ENCODE assay signal across 8 cellular contexts in genomic region chr14:104864267-104865068, GRCh38. TPM values are rescaled to one million over a fixed set of nuclear protein-coding genes. Genes with fewer than 3 reads are reported as not detected.
DNase-seq lines count a peak whose midpoint lies in the region; ATAC-seq, FAIRE-seq and TF ChIP-seq lines count a peak whose summit lies in the region.

No MANE protein-coding gene starts in this region.

- H3K4me3 Mint-ChIP-seq in activated CD8-positive, alpha-beta memory T cell treated with anti-CD3 and anti-CD28 coated beads, Interleukin-2, amount 10 ng/mL, durations not matched to agents 7 days and 5 days = peak overlapping the region; percentile 2

- in situ Hi-C loops in G401 (cut with HindIII; ENCODE audit: low sequenced_read_pairs) = no loop called here

- no peaks in the 10 kb centered on the region for H3K9me3 Mint-ChIP-seq in activated CD8-positive, alpha-beta memory T cell treated with anti-CD3 and anti-CD28 coated beads, Interleukin-2, amount 10 ng/mL, durations not matched to agents 7 days and 5 days (ENCODE audit: low read depth)

- CTCF ChIA-PET in activated CD8-positive, alpha-beta memory T cell treated with anti-CD3 and anti-CD28 coated beads, Interleukin-2, amount 10 ng/mL, durations not matched to agents 7 days and 5 days (lab: Charles Lee) = interaction anchor here (0.6 to 1.1 kb wide), 3 partner anchors 39 to 1346 kb away, joined by 3 to 4 read pairs (median 3); no protein-coding TSS in a partner anchor

- peaks cover 15% of the 10 kb centered on the region for H3K27me3 Mint-ChIP-seq in activated CD8-positive, alpha-beta memory T cell treated with anti-CD3 and anti-CD28 coated beads, Interleukin-2, amount 10 ng/mL, durations not matched to agents 7 days and 5 days

- no peak overlapping the region for H3K27ac ChIP-seq in ACC112 (ENCODE audit: low read depth, low read length)
- no peak overlapping the region for H3K27ac ChIP-seq in heart right ventricle
- H3K27ac ChIP-seq in rectal smooth muscle tissue (ENCODE audit: low read depth, low read length) = no peak overlapping the region

- peaks cover 2% of the 10 kb centered on the region for H3K4me1 Mint-ChIP-seq in activated CD8-positive, alpha-beta memory T cell treated with anti-CD3 and anti-CD28 coated beads, Interleukin-2, amount 10 ng/mL, durations not matched to agents 7 days and 5 days

- peak; percentile 40 for FAIRE-seq in HTR-8/SVneo (lab: Jason Lieb, UNC)

- H3K36me3 ChIP-seq in ACC112 (ENCODE audit: insufficient read depth, low read length) (no peaks in the 10 kb centered on the region), heart right ventricle (no peaks in the 10 kb centered on the region), rectal smooth muscle tissue (ENCODE audit: control insufficient read depth, insufficient read depth, low read length) (peaks cover 2% of the 10 kb centered on the region)

- peaks cover 27% of the 10 kb centered on the region; the same call in 1 of the 2 replicates for H3K27me3 ChIP-seq in ACC112 (ENCODE audit: insufficient read depth, low read length)
- peaks cover 0 to 50% (median 0%) of the 10 kb centered on the region in 7 donors for H3K27me3 ChIP-seq in heart right ventricle
- H3K27me3 ChIP-seq in rectal smooth muscle tissue (ENCODE audit: control insufficient read depth, insufficient read depth, low read length) = no peaks in the 10 kb centered on the region

- 0 to 2% methylated on average over 57 to 68 of the region's 68 CpGs for WGBS in heart right ventricle, 2 donors

- intact Hi-C loops in heart right ventricle (cut with DNase I) = no loop called here

- DNase-seq in HTR-8/SVneo (ENCODE audit: insufficient read length, low spot score) (no peak), heart right ventricle (peak in 1 of 2 donors; percentile 23), DMS114 treated with DMSO at 0.1 percent for 48 hours (lab: John Stamatoyannopoulos, UW; ENCODE audit: unreplicated experiment) (no peak), G401 (ENCODE audit: low spot score) (no peak), occipital lobe (lab: John Stamatoyannopoulos, UW) (no peak)
- peak; percentile 41 for DNase-seq in activated CD8-positive, alpha-beta memory T cell treated with anti-CD3 and anti-CD28 coated beads, Interleukin-2, amount 10 ng/mL, durations not matched to agents 7 days and 5 days

- H3K4me3 ChIP-seq in ACC112 (ENCODE audit: low read depth, low read length) (peak overlapping the region; percentile 82), heart right ventricle (peak overlapping the region in 9 of 10 donors; percentile 53 to 71 (median 57)), rectal smooth muscle tissue (ENCODE audit: low read length) (peak overlapping the region; percentile 48)

- no peak overlapping the region for H3K9ac ChIP-seq in rectal smooth muscle tissue (ENCODE audit: low read length)

- no peak overlapping the region for H3K27ac Mint-ChIP-seq in activated CD8-positive, alpha-beta memory T cell treated with anti-CD3 and anti-CD28 coated beads, Interleukin-2, amount 10 ng/mL, durations not matched to agents 7 days and 5 days

- ATAC-seq in activated CD8-positive, alpha-beta memory T cell treated with anti-CD3 and anti-CD28 coated beads, Interleukin-2, amount 10 ng/mL, durations not matched to agents 7 days and 5 days = no peak
- ATAC-seq in heart right ventricle = peak in 5 of 8 donors; percentile 1 to 18 (median 6)

- no peaks in the 10 kb centered on the region for H3K9me3 ChIP-seq in heart right ventricle

- peak overlapping the region; percentile 13 for H2AFZ ChIP-seq in ACC112 (ENCODE audit: low read length, unreplicated experiment)

- no peak for TF ChIP-seq CTCF in heart right ventricle (IDR thresholded peaks at IDR 0.05)

- peaks cover 33% of the 10 kb centered on the region for H3K79me2 ChIP-seq in ACC112 (ENCODE audit: control insufficient read depth, insufficient read depth, low read length, unreplicated experiment)

- no peaks in the 10 kb centered on the region for H3K36me3 Mint-ChIP-seq in activated CD8-positive, alpha-beta memory T cell treated with anti-CD3 and anti-CD28 coated beads, Interleukin-2, amount 10 ng/mL, durations not matched to agents 7 days and 5 days

- peaks cover 22% of the 10 kb centered on the region for H3K4me1 ChIP-seq in ACC112 (ENCODE audit: control insufficient read depth, insufficient read depth, low read length, unreplicated experiment)
- H3K4me1 ChIP-seq in heart right ventricle = peaks cover 4 to 28% (median 20%) of the 10 kb centered on the region in 9 donors
- H3K4me1 ChIP-seq in rectal smooth muscle tissue (ENCODE audit: control insufficient read depth, insufficient read depth, low read length) = peaks cover 3% of the 10 kb centered on the region

RNA-seq across cellular contexts. Expression of gene CEP170B, which starts 0.6 kb away (rescaled TPM):
- total RNA-seq in activated CD8-positive, alpha-beta memory T cell treated with anti-CD3 and anti-CD28 coated beads, Interleukin-2, amount 10 ng/mL, durations not matched to agents 7 days and 5 days = 1 to 10 TPM; 4.6 to 8.5 TPM
- total RNA-seq in heart right ventricle (10 to 100 TPM in 9 of 10 donors, 1 to 10 TPM in 1; 8.3 to 13.6 (median 12.3) TPM), occipital lobe (22.8 TPM)
- polyA plus RNA-seq in heart right ventricle = 1 to 10 TPM; 6.8 to 9.1 TPM
- total RNA-seq in G401 (2014; rRNA removed; shearing (Covaris generic)) = 10.6 and 14.4 TPM in 2 replicates
